8 cellular contexts compared by ENCODE assay signal in the genomic region with DNA sequence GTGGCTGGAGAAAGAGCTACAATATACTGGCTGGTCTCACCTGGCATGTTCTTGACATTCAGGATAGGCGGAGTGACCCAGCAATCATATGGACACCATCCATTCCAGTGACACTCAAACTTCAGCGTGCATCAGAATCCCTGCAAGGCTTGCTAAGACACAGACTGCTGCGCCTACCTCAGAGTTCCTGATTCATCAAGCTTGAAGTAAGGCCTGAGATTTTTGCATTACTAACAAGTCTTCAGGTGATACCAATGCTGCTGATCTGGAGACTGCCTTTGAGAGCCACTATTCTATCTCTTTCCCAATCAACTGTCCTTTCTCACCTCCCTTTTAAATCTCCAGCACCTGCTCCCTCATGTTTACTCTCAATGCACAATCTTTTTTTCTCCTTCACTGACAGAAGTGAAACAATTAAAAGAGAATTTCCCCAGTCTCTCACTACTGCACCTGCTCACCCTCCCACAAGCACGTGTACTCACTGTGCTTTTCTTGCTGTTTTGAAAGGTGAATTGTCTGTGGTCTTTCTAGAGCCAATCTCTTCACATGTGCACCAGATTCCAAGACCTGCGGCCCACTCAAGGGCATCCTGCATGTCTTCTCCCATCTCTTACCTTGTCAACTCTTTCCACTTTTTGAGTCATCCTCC.
ATAC-seq and TF ChIP-seq lines count a peak whose summit lies in the region.
"Not testable (repeated sequence)": the region's sequence is repeated elsewhere in the genome, so short reads cannot be mapped to it uniquely, and the experiment has no call there.

No MANE protein-coding gene starts in this region.

- H3K36me3 ChIP-seq in OCI-LY3 (replicated peaks; ENCODE audit: low read depth, low read length) = not testable (repeated sequence)

- peaks cover 0 to 27% (median 15%) of the 10 kb centered on the region in 3 donors for H3K4me1 Mint-ChIP-seq in IgD-negative memory B cell
- H3K4me1 Mint-ChIP-seq in stimulated activated memory B cell treated with anti-CD40 and anti-IgM and Interleukin-4, amounts not matched to agents 10 μg/mL and 1 μg/mL and 100 μg/mL, for 72 hours = not testable (repeated sequence)

- H3K27me3 Mint-ChIP-seq in IgD-negative memory B cell; stimulated activated memory B cell treated with anti-CD40 and anti-IgM and Interleukin-4, amounts not matched to agents 10 μg/mL and 1 μg/mL and 100 μg/mL, for 72 hours: not testable (repeated sequence)

- peak overlapping the region in 2 of 3 donors; percentile 40 to 90 for H3K27ac Mint-ChIP-seq in IgD-negative memory B cell
- peak overlapping the region; percentile 61 for H3K27ac Mint-ChIP-seq in stimulated activated memory B cell treated with anti-CD40 and anti-IgM and Interleukin-4, amounts not matched to agents 10 μg/mL and 1 μg/mL and 100 μg/mL, for 72 hours

- peaks cover 43% of the 10 kb centered on the region for H3K79me2 ChIP-seq in OCI-LY3 (ENCODE audit: low read length)

- H3K4me1 ChIP-seq in OCI-LY3 (ENCODE audit: low read length) = peaks cover 26% of the 10 kb centered on the region

- H3K9me3 ChIP-seq in OCI-LY3 (ENCODE audit: insufficient read depth, low read length) = not testable (repeated sequence)

- peak overlapping the region; percentile 81 for H3K9ac ChIP-seq in OCI-LY3 (ENCODE audit: low read length)

- peak overlapping the region in 3 of 4 donors; percentile 14 to 48 (median 29) for H3K4me3 Mint-ChIP-seq in IgD-negative memory B cell
- H3K4me3 Mint-ChIP-seq in stimulated activated memory B cell treated with anti-CD40 and anti-IgM and Interleukin-4, amounts not matched to agents 10 μg/mL and 1 μg/mL and 100 μg/mL, for 72 hours = not testable (repeated sequence)

- peak overlapping the region; percentile 73 for H3K4me2 ChIP-seq in OCI-LY3 (ENCODE audit: low read length)

- H3K27ac ChIP-seq in OCI-LY3 (ENCODE audit: low read length) = peak overlapping the region; percentile 93

- TF ChIP-seq CTCF in OCI-LY3 (IDR thresholded peaks at IDR 0.05; ENCODE audit: low read depth, low read length) = not testable (repeated sequence)

- ATAC-seq in GM18519 (IDR thresholded peaks at IDR 0.05; ENCODE audit: low FRiP score, unreplicated experiment) (peak; percentile 48), GM19372 (IDR thresholded peaks at IDR 0.05; ENCODE audit: low read depth, unreplicated experiment) (peak; percentile 65), GM21786 (IDR thresholded peaks at IDR 0.05; ENCODE audit: unreplicated experiment) (peak; percentile 67), HG02884 (IDR thresholded peaks at IDR 0.05; ENCODE audit: unreplicated experiment) (peak; percentile 46), HG03139 (IDR thresholded peaks at IDR 0.05; ENCODE audit: unreplicated experiment) (peak; percentile 55)
- peak; percentile 72 for ATAC-seq in stimulated activated memory B cell treated with anti-CD40 and anti-IgM and Interleukin-4, amounts not matched to agents 10 μg/mL and 1 μg/mL and 100 μg/mL, for 72 hours

- H3K4me3 ChIP-seq in OCI-LY3 (ENCODE audit: low read length) = peak overlapping the region; percentile 74

- not testable (repeated sequence) for H2AFZ ChIP-seq in OCI-LY3 (ENCODE audit: low read depth, low read length)

- not testable (repeated sequence) for H3K36me3 Mint-ChIP-seq in IgD-negative memory B cell; stimulated activated memory B cell treated with anti-CD40 and anti-IgM and Interleukin-4, amounts not matched to agents 10 μg/mL and 1 μg/mL and 100 μg/mL, for 72 hours

- H4K20me1 ChIP-seq in OCI-LY3 (ENCODE audit: insufficient read depth, low read length) = not testable (repeated sequence)

- not testable (repeated sequence) for H3K9me3 Mint-ChIP-seq in IgD-negative memory B cell; stimulated activated memory B cell treated with anti-CD40 and anti-IgM and Interleukin-4, amounts not matched to agents 10 μg/mL and 1 μg/mL and 100 μg/mL, for 72 hours

- H3K27me3 ChIP-seq in OCI-LY3 (ENCODE audit: low read depth, low read length) = not testable (repeated sequence)

Comparison
In these comparisons a context has a peak if more than half of its experiments do, and no peak if none do; other contexts are left out.
1. Peak in every context shown above with its lines: ATAC-seq, H3K4me3 ChIP-seq and H3K27ac ChIP-seq.